Comparison of ENCODE assay signal across 8 cellular contexts in the genomic region with DNA sequence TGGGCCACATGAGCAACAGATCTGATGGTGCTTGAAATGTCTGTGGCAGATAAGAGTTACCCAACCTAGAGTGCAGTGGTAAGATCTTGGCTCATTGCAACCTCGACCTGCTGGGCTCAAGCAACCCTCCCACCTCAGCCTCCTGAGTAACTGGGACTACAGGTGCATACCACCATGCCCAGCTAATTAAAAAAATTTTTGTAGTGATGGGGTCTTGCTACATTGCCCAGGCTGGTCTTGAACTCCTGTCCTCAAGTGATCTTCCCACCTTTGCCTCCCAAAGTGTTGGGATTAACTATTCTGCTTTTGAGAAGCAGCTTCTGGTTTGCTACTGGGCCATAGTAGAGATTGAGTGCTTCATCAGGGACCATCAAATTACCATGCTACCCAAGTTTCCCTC.
"Had no signal": no experiment of that assay in that cellular context is flagged by ENCODE, and none has a peak within 500 bp of the region (broad histone marks: within the 10 kb centered on the region; RNA-seq: fewer than 3 reads in every experiment).

No MANE protein-coding gene starts in this region.

- ATAC-seq: HepG2 had no signal

- H3K27me3 Mint-ChIP-seq: IgD-negative memory B cell had no signal

- H3K9ac ChIP-seq: KMS-11 had no signal

- H3K27ac Mint-ChIP-seq: IgD-negative memory B cell had no signal

- H3K9me3 Mint-ChIP-seq: IgD-negative memory B cell had no signal

- DNase-seq: IMR-90, KBM-7, KG1 had no signal

- H3K4me3 Mint-ChIP-seq: IgD-negative memory B cell had no signal

- H3K27ac ChIP-seq: HL-60, KMS-11 had no signal

- FAIRE-seq: HepG2, HTR-8/SVneo had no signal

- H3K4me2 ChIP-seq: KMS-11 had no signal
